1 cellular context compared by ENCODE assay signal in genomic region chr15:90419738-90420487, GRCh38.
TF ChIP-seq lines count a peak whose summit lies in the region.

No MANE protein-coding gene starts in this region.

TF ChIP-seq in SK-N-SH, 30 proteins besides CTCF, POLR2A, EP300 and RAD21 (continued from another document):
- TF ChIP-seq, protein P1, sequence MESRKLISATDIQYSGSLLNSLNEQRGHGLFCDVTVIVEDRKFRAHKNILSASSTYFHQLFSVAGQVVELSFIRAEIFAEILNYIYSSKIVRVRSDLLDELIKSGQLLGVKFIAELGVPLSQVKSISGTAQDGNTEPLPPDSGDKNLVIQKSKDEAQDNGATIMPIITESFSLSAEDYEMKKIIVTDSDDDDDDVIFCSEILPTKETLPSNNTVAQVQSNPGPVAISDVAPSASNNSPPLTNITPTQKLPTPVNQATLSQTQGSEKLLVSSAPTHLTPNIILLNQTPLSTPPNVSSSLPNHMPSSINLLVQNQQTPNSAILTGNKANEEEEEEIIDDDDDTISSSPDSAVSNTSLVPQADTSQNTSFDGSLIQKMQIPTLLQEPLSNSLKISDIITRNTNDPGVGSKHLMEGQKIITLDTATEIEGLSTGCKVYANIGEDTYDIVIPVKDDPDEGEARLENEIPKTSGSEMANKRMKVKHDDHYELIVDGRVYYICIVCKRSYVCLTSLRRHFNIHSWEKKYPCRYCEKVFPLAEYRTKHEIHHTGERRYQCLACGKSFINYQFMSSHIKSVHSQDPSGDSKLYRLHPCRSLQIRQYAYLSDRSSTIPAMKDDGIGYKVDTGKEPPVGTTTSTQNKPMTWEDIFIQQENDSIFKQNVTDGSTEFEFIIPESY (IDR thresholded peaks at IDR 0.05; ENCODE audit: borderline replicate concordance, low read depth): no peak
- no peak for TF ChIP-seq GABPA (IDR thresholded peaks at IDR 0.05; ENCODE audit: low read depth)
- TF ChIP-seq REST (IDR thresholded peaks at IDR 0.05; ENCODE audit: low read depth, low read length): no peak
- TF ChIP-seq RFX5 (IDR thresholded peaks at IDR 0.05; ENCODE audit: low read length): no peak
- TF ChIP-seq TEAD4 (IDR thresholded peaks at IDR 0.05; ENCODE audit: borderline replicate concordance, insufficient read depth): no peak
- 0 out of 2 replicates have a peak, but pooled peaks have one; percentile 37 for TF ChIP-seq POLR2AphosphoS5 (IDR thresholded peaks at IDR 0.05; ENCODE audit: low read depth, low read length)
- TF ChIP-seq TAF1 (IDR thresholded peaks at IDR 0.05; ENCODE audit: borderline replicate concordance, low read depth, low read length): no peak
- TF ChIP-seq RCOR1 (IDR thresholded peaks at IDR 0.05; ENCODE audit: low read length): no peak
- TF ChIP-seq FOXJ3 (CRISPR knock-in tag; IDR thresholded peaks at IDR 0.05): no peak
- TF ChIP-seq SMC3 (IDR thresholded peaks at IDR 0.05; ENCODE audit: low read depth, low read length): no peak
- no peak for TF ChIP-seq MEF2A (IDR thresholded peaks at IDR 0.05; ENCODE audit: borderline replicate concordance, low read depth)
- TF ChIP-seq USF2 (IDR thresholded peaks at IDR 0.05; ENCODE audit: borderline replicate concordance, low read depth, low read length): no peak
